Comparison of ENCODE assay signal across 31 cellular contexts in genomic region chr6:63799813-63800212, GRCh38.
"Had no signal": no experiment of that assay in that cellular context is flagged by ENCODE, and none has a peak within 500 bp of the region (broad histone marks: within the 10 kb centered on the region; RNA-seq: fewer than 3 reads in every experiment).

No MANE protein-coding gene starts in this region.

- H3K4me3 Mint-ChIP-seq: activated B cell treated with CpG ODN at 0.5 μM for 24 hours; activated CD4-positive, alpha-beta memory T cell treated with anti-CD3 and anti-CD28 coated beads for 36 hours; activated CD8-positive, alpha-beta memory T cell treated with anti-CD3 and anti-CD28 coated beads, Interleukin-2, amount 10 ng/mL, durations not matched to agents 7 days and 5 days; activated naive CD8-positive, alpha-beta T cell treated with anti-CD3 and anti-CD28 coated beads for 36 hours; activated T-helper 17 cell treated with anti-CD3 and anti-CD28 coated beads, Interleukin-2, amount 50 U/mL, for 72 hours had no signal

- ATAC-seq: activated CD8-positive, alpha-beta memory T cell treated with anti-CD3 and anti-CD28 coated beads, Interleukin-2, amount 10 ng/mL, durations not matched to agents 7 days and 5 days; activated T-helper 17 cell treated with anti-CD3 and anti-CD28 coated beads, Interleukin-2, amount 50 U/mL, for 72 hours had no signal

- H3K4me3 ChIP-seq: cardiac muscle cell had no signal

- H3K27me3 Mint-ChIP-seq: activated B cell treated with CpG ODN at 0.5 μM for 24 hours had no signal

- H3K27ac Mint-ChIP-seq: activated B cell treated with CpG ODN at 0.5 μM for 24 hours; activated CD4-positive, alpha-beta memory T cell treated with anti-CD3 and anti-CD28 coated beads for 36 hours; activated CD8-positive, alpha-beta memory T cell treated with anti-CD3 and anti-CD28 coated beads, Interleukin-2, amount 10 ng/mL, durations not matched to agents 7 days and 5 days; activated naive CD8-positive, alpha-beta T cell treated with anti-CD3 and anti-CD28 coated beads for 36 hours; activated T-helper 17 cell treated with anti-CD3 and anti-CD28 coated beads, Interleukin-2, amount 50 U/mL, for 72 hours had no signal

- H3K36me3 Mint-ChIP-seq: activated CD4-positive, alpha-beta memory T cell treated with anti-CD3 and anti-CD28 coated beads for 36 hours; activated CD8-positive, alpha-beta memory T cell treated with anti-CD3 and anti-CD28 coated beads, Interleukin-2, amount 10 ng/mL, durations not matched to agents 7 days and 5 days; activated naive CD8-positive, alpha-beta T cell treated with anti-CD3 and anti-CD28 coated beads for 36 hours had no signal

- H3K4me1 Mint-ChIP-seq: activated B cell treated with CpG ODN at 0.5 μM for 24 hours; activated CD8-positive, alpha-beta memory T cell treated with anti-CD3 and anti-CD28 coated beads, Interleukin-2, amount 10 ng/mL, durations not matched to agents 7 days and 5 days; activated naive CD8-positive, alpha-beta T cell treated with anti-CD3 and anti-CD28 coated beads for 36 hours; activated T-helper 17 cell treated with anti-CD3 and anti-CD28 coated beads, Interleukin-2, amount 50 U/mL, for 72 hours had no signal

- H3K36me3 ChIP-seq: cardiac muscle cell had no signal

- DNase-seq: activated B cell treated with CpG ODN at 0.5 μM for 24 hours; activated CD4-positive, alpha-beta memory T cell treated with anti-CD3 and anti-CD28 coated beads for 36 hours; activated CD4-positive, alpha-beta T cell treated with anti-CD3 and anti-CD28 coated beads for 4 hours; activated CD4-positive, alpha-beta T cell treated with anti-CD3 and anti-CD28 coated beads, Interleukin-2, amount 50 U/mL, for 1 hour; activated CD4-positive, CD25-positive, alpha-beta regulatory T cell treated with anti-CD3 and anti-CD28 coated beads, Interleukin-2, amount 50 U/mL, for 72 hours; activated CD8-positive, alpha-beta memory T cell treated with anti-CD3 and anti-CD28 coated beads, Interleukin-2, amount 10 ng/mL, durations not matched to agents 7 days and 5 days; activated CD8-positive, alpha-beta memory T cell treated with anti-CD3 and anti-CD28 coated beads, Interleukin-2, amount 50 U/mL, for 48 hours; activated effector memory CD4-positive, alpha-beta T cell treated with anti-CD3 and anti-CD28 coated beads, Interleukin-2, amount 50 U/mL, for 16 hours; activated naive CD4-positive, alpha-beta T cell; activated naive CD4-positive, alpha-beta T cell treated with anti-CD3 and anti-CD28 coated beads, Interleukin-2, amount 50 U/mL, for 16 hours; activated naive CD8-positive, alpha-beta T cell treated with anti-CD3 and anti-CD28 coated beads for 36 hours; activated T-cell treated with anti-CD3 and anti-CD28 coated beads, Interleukin-2, amount 50 U/mL, for 48 hours; amniotic stem cell; aorta; NCI-H1092 treated with DMSO at 0.1 percent for 48 hours; NCI-H1417; NCI-H146; NCI-H187; NCI-H2029 treated with DMSO at 0.1 percent for 48 hours; NCI-H226; NCI-H446 treated with DMSO at 0.1 percent for 48 hours; NCI-H524; OCI-M1; Right ventricle myocardium superior; SW 1271; T-helper 1 cell; T-helper 2 cell; T-helper 9 cell had no signal

- H3K9me3 Mint-ChIP-seq: activated B cell treated with CpG ODN at 0.5 μM for 24 hours; activated CD4-positive, alpha-beta memory T cell treated with anti-CD3 and anti-CD28 coated beads for 36 hours; activated naive CD8-positive, alpha-beta T cell treated with anti-CD3 and anti-CD28 coated beads for 36 hours; activated T-helper 17 cell treated with anti-CD3 and anti-CD28 coated beads, Interleukin-2, amount 50 U/mL, for 72 hours had no signal

- H3K27ac ChIP-seq: cardiac muscle cell, VCaP had no signal
